20 cellular contexts compared by ENCODE assay signal in the genomic region with DNA sequence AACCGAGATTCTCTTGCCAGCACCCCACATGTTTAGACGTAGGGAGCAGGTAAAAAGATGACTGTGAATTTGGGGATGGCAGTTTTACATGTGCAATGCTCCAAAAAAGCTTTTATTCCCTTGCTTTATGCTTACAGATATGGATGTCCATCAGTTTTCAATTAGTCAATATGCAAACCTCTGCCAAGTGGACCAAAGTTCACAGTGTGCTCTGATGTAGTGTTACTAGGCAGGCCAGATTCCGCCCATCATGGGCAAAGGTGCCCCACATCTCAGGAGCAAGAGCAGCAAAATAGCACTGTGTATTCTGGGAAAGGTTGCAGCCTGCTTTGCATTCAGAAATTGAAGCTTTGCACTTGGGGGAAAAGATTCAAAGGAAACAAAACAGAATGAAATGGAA.
"Had no signal": no experiment of that assay in that cellular context is flagged by ENCODE, and none has a peak within 500 bp of the region (broad histone marks: within the 10 kb centered on the region; RNA-seq: fewer than 3 reads in every experiment).

No MANE protein-coding gene starts in this region.

- FAIRE-seq: astrocyte, bronchial epithelial cell, kidney, pancreas had no signal

- ATAC-seq: esophagus mucosa; natural killer cell; sciatic nerve; stimulated activated memory B cell treated with anti-CD40 and anti-IgM and Interleukin-4, amounts not matched to agents 10 μg/mL and 1 μg/mL and 100 μg/mL, for 72 hours had no signal

- DNase-seq: activated CD4-positive, alpha-beta T cell treated with anti-CD3 and anti-CD28 coated beads, Interleukin-2, amount 50 U/mL, for 4 hours; activated gamma-delta T cell; adrenal gland; effector CD8-positive, alpha-beta T cell; foreskin melanocyte; kidney; mesenchymal stem cell; natural killer cell; spleen; stimulated activated CD4-positive, alpha-beta T cell treated with anti-CD3 and anti-CD28 coated beads, Interleukin-4, amount 100 ng/mL, for 4 hours; testis; upper lobe of left lung; WERI-Rb-1 had no signal

- H3K36me3 ChIP-seq: adrenal gland, neutrophil, pancreas, spleen, upper lobe of left lung, WERI-Rb-1 had no signal

- H3K4me3 ChIP-seq: adrenal gland, pancreas, spleen, testis, upper lobe of left lung had no signal

- H3K9me3 ChIP-seq: adrenal gland, neutrophil, pancreas, testis, upper lobe of left lung had no signal

- H3K27me3 ChIP-seq: adrenal gland, neutrophil, pancreas, spleen, testis, upper lobe of left lung had no signal

- H3K27ac ChIP-seq: adrenal gland, neutrophil, pancreas, spleen, testis, upper lobe of left lung, WERI-Rb-1 had no signal

- H3K4me1 ChIP-seq: adrenal gland, pancreas, spleen, testis, upper lobe of left lung had no signal
